Comparison of ENCODE assay signal across 21 cellular contexts in genomic region chr11:28010001-28010400, GRCh38.
DNase-seq lines count a peak whose midpoint lies in the region; ATAC-seq lines count a peak whose summit lies in the region.
"Had no signal": no experiment of that assay in that cellular context is flagged by ENCODE, and none has a peak within 500 bp of the region (broad histone marks: within the 10 kb centered on the region; RNA-seq: fewer than 3 reads in every experiment).

No MANE protein-coding gene starts in this region.

- no peak overlapping the region for H3K9ac ChIP-seq in SK-N-MC (ENCODE audit: insufficient read length)

- DNase-seq in NCI-H446 treated with DMSO at 0.1 percent for 48 hours (lab: John Stamatoyannopoulos, UW) (peak; percentile 3), NCI-H446 (lab: John Stamatoyannopoulos, UW) (no peak), SK-N-MC (ENCODE audit: low read depth, low spot score) (no peak), fibroblast of peridontal ligament (ENCODE audit: extremely low read depth) (peak; percentile 85), stromal cell of bone marrow (ENCODE audit: low read depth) (peak; percentile 16), left lobe of liver (ENCODE audit: low spot score) (no peak)
- DNase-seq in stimulated activated CD4-positive, alpha-beta T cell treated with anti-CD3 and anti-CD28 coated beads, Interleukin-4, amount 100 ng/mL, for 24 hours, result no peak
- DNase-seq: CD4-positive, CD25-positive, alpha-beta regulatory T cell; GOT3; KBM-7; MM.1S; NCI-H1048; NCI-H1436 treated with DMSO at 0.1 percent for 48 hours; NCI-H1930; NCI-H524 treated with DMSO at 0.1 percent for 48 hours; NCI-H82; Peyer's patch had no signal

- H3K27ac ChIP-seq in SK-N-MC, result peak overlapping the region; percentile 68
- H3K27ac ChIP-seq: 22Rv1, Peyer's patch had no signal

- no peak overlapping the region for H3K4me3 ChIP-seq in SK-N-MC
- H3K4me3 ChIP-seq: GM12878, Peyer's patch had no signal

- H3K36me3 ChIP-seq in SK-N-MC (ENCODE audit: insufficient read depth, low read length), result no peaks in the 10 kb centered on the region
- H3K36me3 ChIP-seq: Peyer's patch had no signal

- no peaks in the 10 kb centered on the region for H3K9me3 ChIP-seq in SK-N-MC (ENCODE audit: low read depth, low read length)
- H3K9me3 ChIP-seq: Peyer's patch had no signal

- ATAC-seq in HG02763 (IDR thresholded peaks at IDR 0.05; ENCODE audit: unreplicated experiment) (no peak), left lobe of liver (no peak)
- ATAC-seq: GM12878, HepG2 had no signal

Comparison
In these comparisons a context has a peak if more than half of its experiments do, and no peak if none do; other contexts are left out.
1. DNase-seq: peak in NCI-H446 treated with DMSO at 0.1 percent for 48 hours (single experiment), fibroblast of peridontal ligament (single experiment) and stromal cell of bone marrow (single experiment); none in NCI-H446 (0 of 2), SK-N-MC (single experiment), left lobe of liver (single experiment) and stimulated activated CD4-positive, alpha-beta T cell treated with anti-CD3 and anti-CD28 coated beads, Interleukin-4, amount 100 ng/mL, for 24 hours (single experiment).